19 cellular contexts compared by ENCODE assay signal in genomic region chr19:29016926-29017760, GRCh38.
A peak's percentile ranks its signal among the peaks of the same experiment; 100 is the strongest.
DNase-seq lines count a peak whose midpoint lies in the region; ATAC-seq and TF ChIP-seq lines count a peak whose summit lies in the region.
"Had no signal": no experiment of that assay in that cellular context is flagged by ENCODE, and none has a peak within 500 bp of the region (broad histone marks: within the 10 kb centered on the region; RNA-seq: fewer than 3 reads in every experiment).

No MANE protein-coding gene starts in this region.

- H2BK120ac ChIP-seq in mesendoderm (ENCODE audit: low read depth, low read length), result no peak overlapping the region

- no peaks in the 10 kb centered on the region for H3K4me1 ChIP-seq in heart right ventricle
- H3K4me1 ChIP-seq in mesendoderm (ENCODE audit: control insufficient read depth, low read depth, low read length), result no peaks in the 10 kb centered on the region
- no peaks in the 10 kb centered on the region for H3K4me1 ChIP-seq in osteoblast (ENCODE audit: insufficient read depth, low read length)
- H3K4me1 ChIP-seq in testis, result no peaks in the 10 kb centered on the region
- H3K4me1 ChIP-seq: A549 had no signal

- WGBS in heart right ventricle, 2 donors, result 54 to 55% methylated on average over 11 of the region's 11 CpGs
- no CpG with 5 or more reads among the region's 11 CpGs for WGBS in mesendoderm (ENCODE audit: extremely low coverage, insufficient coverage, low lambda C conversion rate)
- WGBS in testis, 2 donors, result 56 to 65% methylated on average over 8 to 11 of the region's 11 CpGs

- no peak overlapping the region for H4K5ac ChIP-seq in mesendoderm (ENCODE audit: low read length)

- H3K27ac ChIP-seq in heart right ventricle (no peak overlapping the region), mesendoderm (ENCODE audit: low read depth, low read length) (no peak overlapping the region), osteoblast (ENCODE audit: low read depth, low read length) (no peak overlapping the region), testis (no peak overlapping the region)
- H3K27ac ChIP-seq: 22Rv1, A549, C4-2B had no signal

- H2AK5ac ChIP-seq in mesendoderm (ENCODE audit: low read length), result no peak overlapping the region

- intact Hi-C loops in cardiac septum (cut with DNase I) (no loop called here), heart right ventricle (cut with DNase I) (no loop called here), testis (cut with DNase I; ENCODE audit: low total_unique reads) (no loop called here)

- H3K4ac ChIP-seq in mesendoderm (ENCODE audit: low read depth, low read length), result no peak overlapping the region

- H3K56ac ChIP-seq in mesendoderm (ENCODE audit: low read length), result no peak overlapping the region

- no peaks in the 10 kb centered on the region for H3K79me1 ChIP-seq in mesendoderm (ENCODE audit: low read length)

- no peak for TF ChIP-seq CTCF in heart right ventricle (IDR thresholded peaks at IDR 0.05)
- no peak for TF ChIP-seq CTCF in osteoblast (IDR thresholded peaks at IDR 0.05; ENCODE audit: extremely low read depth, low read depth, low read length)
- TF ChIP-seq CTCF in testis (IDR thresholded peaks at IDR 0.05), result no peak

- no peak overlapping the region for H2BK5ac ChIP-seq in mesendoderm (ENCODE audit: low read length)

- H3K79me2 ChIP-seq in mesendoderm (ENCODE audit: control insufficient read depth, insufficient read depth, low read length) (no peaks in the 10 kb centered on the region), osteoblast (ENCODE audit: insufficient read depth, low read length) (no peaks in the 10 kb centered on the region)

- H3K27me3 ChIP-seq in heart right ventricle (peaks cover 0 to 37% (median 19%) of the 10 kb centered on the region in 7 donors), mesendoderm (ENCODE audit: insufficient read depth, low read length, poor library complexity) (no peaks in the 10 kb centered on the region), osteoblast (ENCODE audit: insufficient read depth, low read length) (no peaks in the 10 kb centered on the region), testis (no peaks in the 10 kb centered on the region)

- DNase-seq in cardiac septum (ENCODE audit: low spot score), result peak; percentile 14
- DNase-seq in heart right ventricle, result no peak
- peak; percentile 47 for DNase-seq in mesendoderm
- DNase-seq in osteoblast (ENCODE audit: insufficient read length, low spot score, missing footprints), result peak; percentile 58
- DNase-seq in testis, result peak; percentile 21
- DNase-seq in pons (ENCODE audit: low spot score), result no peak
- DNase-seq in COLO829 (ENCODE audit: low spot score), result no peak
- DNase-seq in NCI-H774 (lab: John Stamatoyannopoulos, UW), result no peak
- DNase-seq: AML-193; CD4-positive, alpha-beta T cell; DMS153; DMS79; GDM1; GOT3; H7 had no signal

- H2BK15ac ChIP-seq in mesendoderm (replicated peaks; ENCODE audit: low read depth), result no peak overlapping the region

- ATAC-seq in heart right ventricle, result no peak
- ATAC-seq: A549, HCT116 had no signal

- H3K9me3 ChIP-seq in heart right ventricle (no peaks in the 10 kb centered on the region), osteoblast (ENCODE audit: low read depth, low read length) (no peaks in the 10 kb centered on the region), testis (no peaks in the 10 kb centered on the region)

- no peak overlapping the region for H3K4me3 ChIP-seq in heart right ventricle
- no peak overlapping the region for H3K4me3 ChIP-seq in mesendoderm (ENCODE audit: low read length)
- H3K4me3 ChIP-seq in osteoblast (ENCODE audit: insufficient read depth, low read length), result no peak overlapping the region
- H3K4me3 ChIP-seq in testis, result no peak overlapping the region
- H3K4me3 ChIP-seq: A549 had no signal

- H3K4me2 ChIP-seq in mesendoderm (ENCODE audit: low read length), result no peak overlapping the region
- H3K4me2 ChIP-seq in osteoblast (ENCODE audit: insufficient read depth, low read length), result no peak overlapping the region
- H3K4me2 ChIP-seq: A549 had no signal

- no peak overlapping the region for H3K18ac ChIP-seq in mesendoderm (ENCODE audit: low read length)

- no peak overlapping the region for H3K9ac ChIP-seq in mesendoderm (ENCODE audit: low read length)

- H3K36me3 ChIP-seq in heart right ventricle (no peaks in the 10 kb centered on the region), mesendoderm (ENCODE audit: control insufficient read depth, insufficient read depth, low read length) (no peaks in the 10 kb centered on the region), osteoblast (ENCODE audit: insufficient read depth, low read length) (no peaks in the 10 kb centered on the region), testis (ENCODE audit: low read depth, missing control alignments) (no peaks in the 10 kb centered on the region)

- no peak overlapping the region for H4K8ac ChIP-seq in mesendoderm (ENCODE audit: low read depth, low read length)

- H3K23ac ChIP-seq in mesendoderm (ENCODE audit: low read length), result no peak overlapping the region

- no peaks in the 10 kb centered on the region for H4K20me1 ChIP-seq in osteoblast (ENCODE audit: insufficient read depth, low read length)

- TF ChIP-seq POLR2A in testis (IDR thresholded peaks at IDR 0.05), result no peak

- H2AFZ ChIP-seq in osteoblast (ENCODE audit: low read length), result no peak overlapping the region

Comparison
In these comparisons a context has a peak if more than half of its experiments do, and no peak if none do; other contexts are left out.
1. DNase-seq: peak in cardiac septum (single experiment), mesendoderm (single experiment), osteoblast (single experiment) and testis (single experiment); none in heart right ventricle (0 of 2), pons (single experiment), COLO829 (single experiment) and NCI-H774 (single experiment).